29 cellular contexts compared by ENCODE assay signal in the genomic region with DNA sequence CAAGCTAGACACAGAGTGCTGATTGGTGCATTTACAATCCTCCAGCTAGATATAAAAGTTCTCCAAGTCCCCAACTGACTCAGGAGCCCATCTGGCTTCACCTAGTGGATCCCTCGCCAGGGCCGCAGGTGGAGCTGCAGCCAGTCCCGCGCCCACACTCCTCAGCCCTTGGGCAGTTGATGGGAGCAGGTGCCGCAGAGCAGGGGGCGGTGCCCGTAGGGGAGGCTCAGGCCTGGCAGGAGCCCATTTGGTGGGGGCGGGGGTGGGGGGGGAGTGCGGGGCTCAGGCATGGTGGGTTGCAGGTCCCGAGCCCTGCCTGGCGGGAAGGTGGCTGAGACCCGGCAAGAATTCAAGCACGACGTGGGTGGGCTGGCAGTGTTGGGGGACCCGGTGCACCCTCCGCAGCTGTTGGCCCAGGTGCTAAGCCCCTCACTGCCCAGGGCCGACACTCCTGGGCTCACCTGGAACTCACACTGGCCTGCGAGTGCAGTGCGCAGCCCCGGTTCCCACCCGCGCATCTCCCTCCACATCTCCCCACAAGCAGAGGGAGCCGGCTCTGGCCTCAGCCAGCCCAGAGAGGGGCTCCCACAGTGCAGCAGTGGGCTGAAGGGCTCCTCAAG.
A peak's percentile ranks its signal among the peaks of the same experiment; 100 is the strongest.
DNase-seq lines count a peak whose midpoint lies in the region; ATAC-seq and TF ChIP-seq lines count a peak whose summit lies in the region.
"Had no signal": no experiment of that assay in that cellular context is flagged by ENCODE, and none has a peak within 500 bp of the region (broad histone marks: within the 10 kb centered on the region; RNA-seq: fewer than 3 reads in every experiment).

No MANE protein-coding gene starts in this region.

- no peak for DNase-seq in activated naive CD4-positive, alpha-beta T cell treated with anti-CD3 and anti-CD28 coated beads, Interleukin-2, amount 10 ng/mL, durations not matched to agents 7 days and 5 days
- no peak for DNase-seq in activated naive CD4-positive, alpha-beta T cell treated with anti-CD3 and anti-CD28 coated beads, Interleukin-2, amount 50 U/mL, for 16 hours
- DNase-seq in activated CD8-positive, alpha-beta T cell treated with anti-CD3 and anti-CD28 coated beads, Interleukin-2, amount 10 ng/mL, durations not matched to agents 7 days and 5 days, result no peak
- DNase-seq in posterior vena cava (ENCODE audit: low spot score) (peak; percentile 75), CD1c-positive myeloid dendritic cell (ENCODE audit: extremely low spot score) (no peak)
- DNase-seq in activated CD4-positive, alpha-beta memory T cell treated with anti-CD3 and anti-CD28 coated beads for 36 hours, result no peak
- DNase-seq: AML-193, DMS 273 treated with DMSO at 0.1 percent for 48 hours, DMS79, EL, GDM1, GOT3, HCEC 1CT, IMR-90, KG1, NCI-H1048, NCI-H1417, NCI-H1694 treated with DMSO at 0.1 percent for 48 hours, NCI-H2081 treated with DMSO at 0.1 percent for 48 hours, NCI-H2171, NCI-H226, NCI-H510A, SIG-M5 had no signal

- H4K20me1 ChIP-seq in KMS-11 (ENCODE audit: insufficient read depth), result no peaks in the 10 kb centered on the region
- H4K20me1 ChIP-seq: BLaER1 treated with 17β-estradiol and CSF1 and Interleukin-3, amounts not matched to agents 10 nM and 100 nM had no signal

- H2AFZ ChIP-seq in KMS-11 (ENCODE audit: low read depth), result no peak overlapping the region

- CTCF ChIA-PET in activated naive CD4-positive, alpha-beta T cell treated with anti-CD3 and anti-CD28 coated beads, Interleukin-2, amount 10 ng/mL, durations not matched to agents 7 days and 5 days (lab: Charles Lee), result interaction anchor here (0.6 kb wide), 1 partner anchor 44 kb away, joined by 3 read pairs; no protein-coding TSS in a partner anchor
- CTCF ChIA-PET in activated CD8-positive, alpha-beta T cell treated with anti-CD3 and anti-CD28 coated beads, Interleukin-2, amount 10 ng/mL, durations not matched to agents 7 days and 5 days (lab: Charles Lee), result interaction anchor here (0.6 to 1.2 kb wide), 2 partner anchors 57 to 146 kb away, joined by 3 to 4 read pairs; no protein-coding TSS in a partner anchor
- CTCF ChIA-PET in activated CD4-positive, alpha-beta memory T cell treated with anti-CD3 and anti-CD28 coated beads for 36 hours (lab: Charles Lee), result interaction anchor here (0.6 kb wide), 1 partner anchor 55 kb away, joined by 3 read pairs; no protein-coding TSS in a partner anchor

- no peaks in the 10 kb centered on the region for H3K27me3 Mint-ChIP-seq in activated naive CD4-positive, alpha-beta T cell treated with anti-CD3 and anti-CD28 coated beads, Interleukin-2, amount 10 ng/mL, durations not matched to agents 7 days and 5 days
- no peaks in the 10 kb centered on the region for H3K27me3 Mint-ChIP-seq in activated CD8-positive, alpha-beta T cell treated with anti-CD3 and anti-CD28 coated beads, Interleukin-2, amount 10 ng/mL, durations not matched to agents 7 days and 5 days (ENCODE audit: low read depth)
- no peaks in the 10 kb centered on the region for H3K27me3 Mint-ChIP-seq in activated CD4-positive, alpha-beta memory T cell treated with anti-CD3 and anti-CD28 coated beads for 36 hours
- H3K27me3 Mint-ChIP-seq: CD8-positive, alpha-beta memory T cell had no signal

- H3K4me1 ChIP-seq in KMS-11 (ENCODE audit: low read depth, poor library complexity, severe bottlenecking), result peaks cover 52% of the 10 kb centered on the region
- H3K4me1 ChIP-seq: A549 had no signal

- peaks cover 17% of the 10 kb centered on the region for H3K36me3 Mint-ChIP-seq in activated naive CD4-positive, alpha-beta T cell treated with anti-CD3 and anti-CD28 coated beads, Interleukin-2, amount 10 ng/mL, durations not matched to agents 7 days and 5 days
- H3K36me3 Mint-ChIP-seq in activated CD8-positive, alpha-beta T cell treated with anti-CD3 and anti-CD28 coated beads, Interleukin-2, amount 10 ng/mL, durations not matched to agents 7 days and 5 days (ENCODE audit: low read depth), result peaks cover 9% of the 10 kb centered on the region
- peaks cover 25% of the 10 kb centered on the region for H3K36me3 Mint-ChIP-seq in activated CD4-positive, alpha-beta memory T cell treated with anti-CD3 and anti-CD28 coated beads for 36 hours

- H3K4me2 ChIP-seq in KMS-11, result no peak overlapping the region
- H3K4me2 ChIP-seq: A549; BLaER1 treated with 17β-estradiol and CSF1 and Interleukin-3, amounts not matched to agents 10 nM and 100 nM had no signal

- peak overlapping the region; percentile 85 for H3K27ac Mint-ChIP-seq in activated naive CD4-positive, alpha-beta T cell treated with anti-CD3 and anti-CD28 coated beads, Interleukin-2, amount 10 ng/mL, durations not matched to agents 7 days and 5 days
- H3K27ac Mint-ChIP-seq in activated CD8-positive, alpha-beta T cell treated with anti-CD3 and anti-CD28 coated beads, Interleukin-2, amount 10 ng/mL, durations not matched to agents 7 days and 5 days, result no peak overlapping the region
- H3K27ac Mint-ChIP-seq in activated CD4-positive, alpha-beta memory T cell treated with anti-CD3 and anti-CD28 coated beads for 36 hours, result no peak overlapping the region

- H3K4me3 Mint-ChIP-seq in activated naive CD4-positive, alpha-beta T cell treated with anti-CD3 and anti-CD28 coated beads, Interleukin-2, amount 10 ng/mL, durations not matched to agents 7 days and 5 days, result no peak overlapping the region
- peak overlapping the region; percentile 64 for H3K4me3 Mint-ChIP-seq in activated CD8-positive, alpha-beta T cell treated with anti-CD3 and anti-CD28 coated beads, Interleukin-2, amount 10 ng/mL, durations not matched to agents 7 days and 5 days
- H3K4me3 Mint-ChIP-seq in activated CD4-positive, alpha-beta memory T cell treated with anti-CD3 and anti-CD28 coated beads for 36 hours, result no peak overlapping the region

- TF ChIP-seq CTCF in KMS-11 (conservative IDR thresholded peaks at IDR 0.05; ENCODE audit: low read depth, low read length), result no peak

- H3K9ac ChIP-seq in KMS-11, result no peak overlapping the region
- H3K9ac ChIP-seq: BLaER1 treated with 17β-estradiol and CSF1 and Interleukin-3, amounts not matched to agents 10 nM and 100 nM had no signal

- peak overlapping the region; percentile 63 for H3K27ac ChIP-seq in KMS-11
- H3K27ac ChIP-seq: A549; BLaER1 treated with 17β-estradiol and CSF1 and Interleukin-3, amounts not matched to agents 10 nM and 100 nM; SK-N-MC had no signal

- no peaks in the 10 kb centered on the region for H3K79me2 ChIP-seq in KMS-11 (ENCODE audit: insufficient read depth, low read depth)

- no peaks in the 10 kb centered on the region for H3K27me3 ChIP-seq in KMS-11 (ENCODE audit: insufficient read depth, low read depth)
- H3K27me3 ChIP-seq: BLaER1 treated with 17β-estradiol and CSF1 and Interleukin-3, amounts not matched to agents 10 nM and 100 nM had no signal

- H3K4me1 Mint-ChIP-seq in activated naive CD4-positive, alpha-beta T cell treated with anti-CD3 and anti-CD28 coated beads, Interleukin-2, amount 10 ng/mL, durations not matched to agents 7 days and 5 days, result peaks cover 12% of the 10 kb centered on the region
- peaks cover 14% of the 10 kb centered on the region for H3K4me1 Mint-ChIP-seq in activated CD8-positive, alpha-beta T cell treated with anti-CD3 and anti-CD28 coated beads, Interleukin-2, amount 10 ng/mL, durations not matched to agents 7 days and 5 days (ENCODE audit: low read depth)
- peaks cover 4% of the 10 kb centered on the region for H3K4me1 Mint-ChIP-seq in activated CD4-positive, alpha-beta memory T cell treated with anti-CD3 and anti-CD28 coated beads for 36 hours (ENCODE audit: low read depth)

- ATAC-seq in activated CD8-positive, alpha-beta T cell treated with anti-CD3 and anti-CD28 coated beads, Interleukin-2, amount 10 ng/mL, durations not matched to agents 7 days and 5 days, result no peak
- ATAC-seq: A549, GM12878 had no signal

- H3K4me3 ChIP-seq in KMS-11 (IDR thresholded peaks at IDR 0.05; ENCODE audit: insufficient read depth, low read depth, low read length), result no peak overlapping the region
- H3K4me3 ChIP-seq: A549; BLaER1 treated with 17β-estradiol and CSF1 and Interleukin-3, amounts not matched to agents 10 nM and 100 nM; GM12878; SK-N-MC had no signal

- intact Hi-C loops in posterior vena cava (cut with DNase I), result no loop called here
- intact Hi-C loops in activated CD4-positive, alpha-beta memory T cell treated with anti-CD3 and anti-CD28 coated beads for 36 hours (cut with micrococcal nuclease), result no loop called here

- H3K36me3 ChIP-seq in KMS-11 (ENCODE audit: insufficient read depth), result no peaks in the 10 kb centered on the region

- POLR2A ChIA-PET in activated CD8-positive, alpha-beta T cell treated with anti-CD3 and anti-CD28 coated beads, Interleukin-2, amount 10 ng/mL, durations not matched to agents 7 days and 5 days (lab: Charles Lee), result interaction anchor here (0.6 to 1.1 kb wide), 2 partner anchors 102 to 245 kb away, joined by 3 read pairs; a partner anchor contains a TSS
- POLR2A ChIA-PET in activated CD4-positive, alpha-beta memory T cell treated with anti-CD3 and anti-CD28 coated beads for 36 hours (lab: Charles Lee), result no interaction called here

- peaks cover 7% of the 10 kb centered on the region for H3K9me3 Mint-ChIP-seq in activated naive CD4-positive, alpha-beta T cell treated with anti-CD3 and anti-CD28 coated beads, Interleukin-2, amount 10 ng/mL, durations not matched to agents 7 days and 5 days
- peaks cover 6% of the 10 kb centered on the region for H3K9me3 Mint-ChIP-seq in activated CD8-positive, alpha-beta T cell treated with anti-CD3 and anti-CD28 coated beads, Interleukin-2, amount 10 ng/mL, durations not matched to agents 7 days and 5 days (ENCODE audit: insufficient read depth)
- peaks cover 3% of the 10 kb centered on the region for H3K9me3 Mint-ChIP-seq in activated CD4-positive, alpha-beta memory T cell treated with anti-CD3 and anti-CD28 coated beads for 36 hours
